Comparison of ENCODE assay signal across 15 cellular contexts in the genomic region with DNA sequence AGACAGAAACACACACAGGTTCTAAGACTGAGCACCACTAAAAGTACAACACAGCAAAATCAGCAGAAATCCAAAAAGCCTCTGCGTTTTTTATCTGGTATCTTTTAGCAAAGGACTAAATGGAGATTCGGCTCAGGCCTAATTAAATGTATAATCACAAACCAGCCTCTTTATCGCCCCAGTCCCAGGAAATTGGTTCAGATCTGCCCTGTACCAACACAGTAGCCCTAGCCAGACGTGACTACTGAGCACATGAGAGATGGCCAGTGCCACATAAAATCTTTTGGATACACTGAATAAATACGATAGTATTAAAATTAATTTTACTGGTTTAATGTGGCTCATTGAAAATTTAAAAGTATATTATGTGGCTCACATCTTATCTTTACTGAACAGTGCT. TPM values are rescaled to one million over a fixed set of nuclear protein-coding genes. Genes with fewer than 3 reads are reported as not detected.
A peak's percentile ranks its signal among the peaks of the same experiment; 100 is the strongest.
DNase-seq lines count a peak whose midpoint lies in the region; ATAC-seq and TF ChIP-seq lines count a peak whose summit lies in the region.
"Had no signal": no experiment of that assay in that cellular context is flagged by ENCODE, and none has a peak within 500 bp of the region (broad histone marks: within the 10 kb centered on the region; RNA-seq: fewer than 3 reads in every experiment).

No MANE protein-coding gene starts in this region.

- peak overlapping the region; percentile 65 to 94 (median 90) for H3K27ac Mint-ChIP-seq in naive thymus-derived CD8-positive, alpha-beta T cell
- H3K27ac Mint-ChIP-seq: memory B cell had no signal

- peaks cover 0 to 12% (median 3%) of the 10 kb centered on the region in 3 donors for H3K36me3 Mint-ChIP-seq in naive thymus-derived CD8-positive, alpha-beta T cell
- H3K36me3 Mint-ChIP-seq: IgD-negative memory B cell had no signal

- 73 to 90% (median 83%) methylated on average over 5 of the region's 5 CpGs for WGBS in adrenal gland, 4 donors
- WGBS in gastroesophageal sphincter (ENCODE audit: low coverage in 1 of 2), 2 donors, result 85 to 90% methylated on average over 4 to 5 of the region's 5 CpGs

- no peak for DNase-seq in right atrium auricular region (ENCODE audit: low spot score)
- DNase-seq in Right ventricle myocardium inferior (ENCODE audit: missing footprints), result no peak
- DNase-seq in adrenal gland, result peak in 1 of 7 donors; percentile 48
- DNase-seq in naive thymus-derived CD8-positive, alpha-beta T cell, result no peak
- no peak for DNase-seq in medulla oblongata (ENCODE audit: extremely low spot score)
- no peak for DNase-seq in MG63
- no peak for DNase-seq in NCI-H2196 (lab: John Stamatoyannopoulos, UW; ENCODE audit: unreplicated experiment)
- DNase-seq: C1 segment of cervical spinal cord, GOT3, NCI-H2081, PC-3, right cardiac atrium had no signal

- H3K4me3 ChIP-seq in right atrium auricular region (no peak overlapping the region), adrenal gland (no peak overlapping the region), MG63 (no peak overlapping the region), gastroesophageal sphincter (no peak overlapping the region)

- H3K36me3 ChIP-seq in right atrium auricular region (peaks cover 9% of the 10 kb centered on the region), adrenal gland (replicated peaks in 1 of 2) (peaks cover 0 to 10% of the 10 kb centered on the region in 2 donors), MG63 (peaks cover 8% of the 10 kb centered on the region), gastroesophageal sphincter (peaks cover 0 to 12% of the 10 kb centered on the region in 2 donors)

- TF ChIP-seq POLR2A in adrenal gland (IDR thresholded peaks at IDR 0.05) (no peak), gastroesophageal sphincter (IDR thresholded peaks at IDR 0.05) (no peak)

- no peaks in the 10 kb centered on the region for H3K9me3 Mint-ChIP-seq in naive thymus-derived CD8-positive, alpha-beta T cell
- H3K9me3 Mint-ChIP-seq: IgD-negative memory B cell, memory B cell had no signal

- no peak for TF ChIP-seq EP300 in gastroesophageal sphincter (IDR thresholded peaks at IDR 0.05)

- H3K4me1 ChIP-seq in right atrium auricular region, result peaks cover 0 to 66% of the 10 kb centered on the region in 2 donors
- H3K4me1 ChIP-seq in adrenal gland (replicated peaks in 1 of 2), result peaks cover 62 to 87% of the 10 kb centered on the region in 2 donors
- peaks cover 0 to 92% (median 56%) of the 10 kb centered on the region in 3 donors for H3K4me1 ChIP-seq in gastroesophageal sphincter

- intact Hi-C loops in Right ventricle myocardium inferior (cut with DNase I), result loop anchor here (5.0 kb wide), 1 partner anchor 36 kb away; no protein-coding TSS in a partner anchor
- intact Hi-C loops in adrenal gland (cut with DNase I), result no loop called here

- H3K27ac ChIP-seq in right atrium auricular region (peak overlapping the region; percentile 44 to 64), adrenal gland (peak overlapping the region; percentile 72 to 94 (median 85)), gastroesophageal sphincter (peak overlapping the region in 2 of 4 donors; percentile 27 to 54)

- H3K27me3 Mint-ChIP-seq in naive thymus-derived CD8-positive, alpha-beta T cell, result no peaks in the 10 kb centered on the region
- H3K27me3 Mint-ChIP-seq: memory B cell had no signal

- POLR2A ChIA-PET in naive thymus-derived CD8-positive, alpha-beta T cell (lab: Charles Lee), result interaction anchor here (1.1 to 16.7 kb wide), 4 partner anchors 15 to 40 kb away, joined by 3 to 250 read pairs (median 16); partner anchors contain the start of gene TBC1D2B

- H3K4me3 Mint-ChIP-seq in naive thymus-derived CD8-positive, alpha-beta T cell, result peak overlapping the region in 1 of 10 donors; percentile 32
- H3K4me3 Mint-ChIP-seq: IgD-negative memory B cell, memory B cell had no signal

- ATAC-seq in Right ventricle myocardium inferior (no peak), gastroesophageal sphincter (no peak)
- ATAC-seq in naive thymus-derived CD8-positive, alpha-beta T cell, result no peak
- ATAC-seq: PC-3, right cardiac atrium had no signal

- H3K9me3 ChIP-seq in right atrium auricular region, result no peaks in the 10 kb centered on the region
- no peaks in the 10 kb centered on the region for H3K9me3 ChIP-seq in adrenal gland (replicated peaks in 1 of 3)
- no peaks in the 10 kb centered on the region for H3K9me3 ChIP-seq in MG63
- no peaks in the 10 kb centered on the region for H3K9me3 ChIP-seq in gastroesophageal sphincter

- H3K27me3 ChIP-seq in right atrium auricular region, result no peaks in the 10 kb centered on the region
- H3K27me3 ChIP-seq in adrenal gland, result no peaks in the 10 kb centered on the region
- no peaks in the 10 kb centered on the region for H3K27me3 ChIP-seq in MG63
- H3K27me3 ChIP-seq in gastroesophageal sphincter, result no peaks in the 10 kb centered on the region

- peaks cover 52 to 90% (median 81%) of the 10 kb centered on the region in 4 donors for H3K4me1 Mint-ChIP-seq in naive thymus-derived CD8-positive, alpha-beta T cell

- TF ChIP-seq CTCF in right atrium auricular region (IDR thresholded peaks at IDR 0.05), result no peak
- no peak for TF ChIP-seq CTCF in adrenal gland (IDR thresholded peaks at IDR 0.05)
- TF ChIP-seq CTCF in gastroesophageal sphincter (IDR thresholded peaks at IDR 0.05), result no peak

RNA-seq across cellular contexts. Expression of gene TBC1D2B, which starts 19.7 kb away (rescaled TPM):
- total RNA-seq in right atrium auricular region (10 to 100 TPM; 12.5 to 27.7 TPM), Right ventricle myocardium inferior (12.2 TPM), adrenal gland (10 to 100 TPM; 32.4 to 95.0 (median 66.5) TPM), gastroesophageal sphincter (10 to 100 TPM; 36.9 to 51.7 (median 46.5) TPM)
- polyA plus RNA-seq in adrenal gland, result 10 to 100 TPM; 16.3 to 24.5 (median 18.2) TPM
- 10 to 100 TPM; 78.3 to 82.1 TPM for total RNA-seq in naive thymus-derived CD8-positive, alpha-beta T cell
- polyA plus RNA-seq in naive thymus-derived CD8-positive, alpha-beta T cell, result 10 to 100 TPM in 1 of 3 donors, 1 to 10 TPM in 2; 8.1 to 14.0 (median 8.5) TPM
- total RNA-seq in MG63 (2014; rRNA removed; shearing (Covaris generic); ENCODE audit: low replicate concordance), result 30.6 and 31.4 TPM in 2 replicates

RNA-seq across cellular contexts. Expression of gene SH2D7, which starts 34.6 kb away (rescaled TPM):
- total RNA-seq in right atrium auricular region, result not detected
- total RNA-seq in Right ventricle myocardium inferior, result not detected
- not detected for total RNA-seq in adrenal gland
- not detected for polyA plus RNA-seq in adrenal gland
- total RNA-seq in naive thymus-derived CD8-positive, alpha-beta T cell, result not detected
- under 1 TPM in 1 of 3 donors, not detected in 2; 0.19 TPM for polyA plus RNA-seq in naive thymus-derived CD8-positive, alpha-beta T cell
- not detected in 2 replicates for total RNA-seq in MG63 (2014; rRNA removed; shearing (Covaris generic); ENCODE audit: low replicate concordance)
- total RNA-seq in gastroesophageal sphincter, result not detected
- total RNA-seq: PC-3, right cardiac atrium had no signal
- polyA plus RNA-seq: IgD-negative memory B cell had no signal
